23 cellular contexts compared by ENCODE assay signal in genomic region chr7:46059308-46060020, GRCh38.
DNase-seq lines count a peak whose midpoint lies in the region; ATAC-seq and TF ChIP-seq lines count a peak whose summit lies in the region.
"Had no signal": no experiment of that assay in that cellular context is flagged by ENCODE, and none has a peak within 500 bp of the region (broad histone marks: within the 10 kb centered on the region; RNA-seq: fewer than 3 reads in every experiment).

No MANE protein-coding gene starts in this region.

- H3K4me2 ChIP-seq in Karpas-422 (ENCODE audit: low read depth, low read length, poor library complexity, severe bottlenecking): no peak overlapping the region
- H3K4me2 ChIP-seq: BLaER1, smooth muscle cell had no signal

- no peaks in the 10 kb centered on the region for H3K9me3 ChIP-seq in body of pancreas
- no peaks in the 10 kb centered on the region for H3K9me3 ChIP-seq in right cardiac atrium (ENCODE audit: control insufficient read depth, low read length)
- no peaks in the 10 kb centered on the region for H3K9me3 ChIP-seq in psoas muscle
- no peaks in the 10 kb centered on the region for H3K9me3 ChIP-seq in Karpas-422 (ENCODE audit: low read length)
- H3K9me3 ChIP-seq: BLaER1, HAP-1 had no signal

- H3K4me1 ChIP-seq in body of pancreas: no peaks in the 10 kb centered on the region
- H3K4me1 ChIP-seq in right cardiac atrium (ENCODE audit: control insufficient read depth, insufficient read depth, low read length): no peaks in the 10 kb centered on the region
- H3K4me1 ChIP-seq in psoas muscle: no peaks in the 10 kb centered on the region
- H3K4me1 ChIP-seq in Karpas-422 (ENCODE audit: low read length): no peaks in the 10 kb centered on the region
- H3K4me1 ChIP-seq: BLaER1, HAP-1 had no signal

- no peaks in the 10 kb centered on the region for H3K9me2 ChIP-seq in Karpas-422 (replicated peaks; ENCODE audit: insufficient read depth, low read length)

- no peak overlapping the region for H3K9ac ChIP-seq in Karpas-422 (ENCODE audit: low read length)
- H3K9ac ChIP-seq: BLaER1 had no signal

- no peak for TF ChIP-seq POLR2A in body of pancreas (IDR thresholded peaks at IDR 0.05)

- TF ChIP-seq CTCF in body of pancreas (IDR thresholded peaks at IDR 0.05) (no peak), psoas muscle (IDR thresholded peaks at IDR 0.05) (no peak)

- H4K20me1 ChIP-seq in Karpas-422 (ENCODE audit: insufficient read depth, low read depth, low read length): no peaks in the 10 kb centered on the region
- H4K20me1 ChIP-seq: BLaER1 had no signal

- peak; percentile 31 for DNase-seq in Daoy (ENCODE audit: low read depth)
- DNase-seq in body of pancreas: peak in 3 of 4 donors; percentile 21 to 52 (median 23)
- DNase-seq in right cardiac atrium: peak; percentile 64 to 90 (median 89)
- peak; percentile 38 to 47 for DNase-seq in psoas muscle
- no peak for DNase-seq in NOMO-1 treated with DMSO at 0.1 percent for 48 hours (lab: John Stamatoyannopoulos, UW; ENCODE audit: unreplicated experiment)
- no peak for DNase-seq in Karpas-422
- DNase-seq: activated CD4-positive, alpha-beta T cell treated with anti-CD3 and anti-CD28 coated beads for 4 hours; activated T-cell treated with anti-CD3 and anti-CD28 coated beads for 4 hours; DMS153; left colon; mesendoderm; NCI-H1436; NCI-H2107; NCI-H446 treated with DMSO at 0.1 percent for 48 hours; NCI-H82; stimulated activated CD4-positive, alpha-beta T cell treated with anti-CD3 and anti-CD28 coated beads, Interleukin-1b, Interleukin-23, amount 100 ng/mL, for 48 hours had no signal

- H3K36me3 ChIP-seq in body of pancreas (replicated peaks in 1 of 2; ENCODE audit: insufficient read depth in 1 of 2, low read depth in 2 of 2) (no peaks in the 10 kb centered on the region), psoas muscle (ENCODE audit: insufficient read depth in 1 of 2, low read depth in 1 of 2) (no peaks in the 10 kb centered on the region), Karpas-422 (ENCODE audit: insufficient read depth, low read length) (no peaks in the 10 kb centered on the region)
- H3K36me3 ChIP-seq: BLaER1, HAP-1 had no signal

- intact Hi-C loops in body of pancreas (cut with DNase I) (no loop called here), right cardiac atrium (cut with DNase I) (no loop called here), psoas muscle (cut with DNase I) (no loop called here)

- H3K27me3 ChIP-seq in body of pancreas (no peaks in the 10 kb centered on the region), right cardiac atrium (ENCODE audit: control insufficient read depth, insufficient read depth) (no peaks in the 10 kb centered on the region), psoas muscle (ENCODE audit: insufficient read depth in 3 of 3, low read length in 2 of 3) (no peaks in the 10 kb centered on the region), Karpas-422 (ENCODE audit: low read length) (no peaks in the 10 kb centered on the region)
- H3K27me3 ChIP-seq: BLaER1 had no signal

- no peaks in the 10 kb centered on the region for H3K79me2 ChIP-seq in Karpas-422 (ENCODE audit: low read length)

- no peak overlapping the region for H3K4me3 ChIP-seq in body of pancreas
- H3K4me3 ChIP-seq in right cardiac atrium (ENCODE audit: low read length): no peak overlapping the region
- no peak overlapping the region for H3K4me3 ChIP-seq in psoas muscle
- H3K4me3 ChIP-seq in Karpas-422 (ENCODE audit: low read length): no peak overlapping the region
- H3K4me3 ChIP-seq: BLaER1, HAP-1, smooth muscle cell had no signal

- ATAC-seq in body of pancreas (no peak), right cardiac atrium (peak; percentile 95 to 97), psoas muscle (peak in 1 of 4 donors; percentile 21), GM19324 (IDR thresholded peaks at IDR 0.05; ENCODE audit: low FRiP score, unreplicated experiment) (no peak), HG02763 (IDR thresholded peaks at IDR 0.05; ENCODE audit: unreplicated experiment) (no peak)
- ATAC-seq: left colon, SK-N-SH treated with all-trans-retinoic acid at 6 μM for 48 hours had no signal

- H2AFZ ChIP-seq in Karpas-422 (ENCODE audit: low read length): no peak overlapping the region

- H3K27ac ChIP-seq in body of pancreas (no peak overlapping the region), right cardiac atrium (ENCODE audit: low read length) (no peak overlapping the region), psoas muscle (no peak overlapping the region), Karpas-422 (ENCODE audit: low read length) (no peak overlapping the region)
- H3K27ac ChIP-seq: BLaER1, VCaP had no signal

- 64 to 80% methylated on average over 7 of the region's 7 CpGs for WGBS in body of pancreas, 2 donors
- 70% methylated on average over 7 of the region's 7 CpGs for WGBS in right cardiac atrium
- WGBS in psoas muscle, 3 donors: 60 to 75% (median 73%) methylated on average over 7 of the region's 7 CpGs

Comparison
In these comparisons a context has a peak if more than half of its experiments do, and no peak if none do; other contexts are left out.
1. DNase-seq: peak in Daoy (single experiment), body of pancreas (3 of 4), right cardiac atrium (3 of 3) and psoas muscle (2 of 2); none in NOMO-1 treated with DMSO at 0.1 percent for 48 hours (single experiment) and Karpas-422 (single experiment).
2. ATAC-seq: peak in right cardiac atrium (2 of 2); none in body of pancreas (single experiment), GM19324 (single experiment) and HG02763 (single experiment).